Comparison of ENCODE assay signal across 17 cellular contexts in genomic region chr6:147384029-147384428, GRCh38.
A peak's percentile ranks its signal among the peaks of the same experiment; 100 is the strongest.
DNase-seq lines count a peak whose midpoint lies in the region; ATAC-seq and TF ChIP-seq lines count a peak whose summit lies in the region.
"Had no signal": no experiment of that assay in that cellular context is flagged by ENCODE, and none has a peak within 500 bp of the region (broad histone marks: within the 10 kb centered on the region; RNA-seq: fewer than 3 reads in every experiment).

No MANE protein-coding gene starts in this region.

- peaks cover 32% of the 10 kb centered on the region for H3K36me3 Mint-ChIP-seq in activated CD4-positive, alpha-beta T cell treated with anti-CD3 and anti-CD28 coated beads, Interleukin-2, amount 10 ng/mL, durations not matched to agents 24 days and 14 days (ENCODE audit: low read depth)
- peaks cover 65% of the 10 kb centered on the region for H3K36me3 Mint-ChIP-seq in stimulated activated effector memory CD8-positive, alpha-beta T cell treated with anti-CD3 and anti-CD28 coated beads, Interleukin-12 subunit alpha, Interleukin-12 subunit beta, amount 100 ng/mL, for 72 hours
- peaks cover 10 to 50% (median 29%) of the 10 kb centered on the region in 5 donors for H3K36me3 Mint-ChIP-seq in naive thymus-derived CD4-positive, alpha-beta T cell

- H3K4me1 Mint-ChIP-seq in activated CD4-positive, alpha-beta T cell treated with anti-CD3 and anti-CD28 coated beads, Interleukin-2, amount 10 ng/mL, durations not matched to agents 24 days and 14 days = peaks cover 6% of the 10 kb centered on the region
- peaks cover 4% of the 10 kb centered on the region for H3K4me1 Mint-ChIP-seq in stimulated activated effector memory CD8-positive, alpha-beta T cell treated with anti-CD3 and anti-CD28 coated beads, Interleukin-12 subunit alpha, Interleukin-12 subunit beta, amount 100 ng/mL, for 72 hours
- H3K4me1 Mint-ChIP-seq in naive thymus-derived CD4-positive, alpha-beta T cell = peaks cover 0 to 5% (median 0%) of the 10 kb centered on the region in 7 donors

- intact Hi-C loops in activated CD4-positive, alpha-beta T cell treated with anti-CD3 and anti-CD28 coated beads, Interleukin-2, amount 10 ng/mL, durations not matched to agents 24 days and 14 days (cut with micrococcal nuclease) = loop anchor here (2.0 to 10.0 kb wide), 2 partner anchors 99 to 527 kb away; no protein-coding TSS in a partner anchor
- intact Hi-C loops in naive thymus-derived CD4-positive, alpha-beta T cell (cut with micrococcal nuclease) = loop anchor here (10.0 kb wide), 2 partner anchors 529 to 1081 kb away; no protein-coding TSS in a partner anchor
- intact Hi-C loops in colonic mucosa (cut with DNase I) = no loop called here

- peak overlapping the region; percentile 5 for H3K27ac Mint-ChIP-seq in activated CD4-positive, alpha-beta T cell treated with anti-CD3 and anti-CD28 coated beads, Interleukin-2, amount 10 ng/mL, durations not matched to agents 24 days and 14 days
- no peak overlapping the region for H3K27ac Mint-ChIP-seq in stimulated activated effector memory CD8-positive, alpha-beta T cell treated with anti-CD3 and anti-CD28 coated beads, Interleukin-12 subunit alpha, Interleukin-12 subunit beta, amount 100 ng/mL, for 72 hours
- H3K27ac Mint-ChIP-seq in naive thymus-derived CD4-positive, alpha-beta T cell = no peak overlapping the region
- H3K27ac Mint-ChIP-seq: CD4-positive, alpha-beta T cell had no signal

- POLR2A ChIA-PET in naive thymus-derived CD4-positive, alpha-beta T cell (lab: Charles Lee) = no interaction called here

- no peak overlapping the region for H3K9ac ChIP-seq in colonic mucosa (ENCODE audit: low read depth in 2 of 2, low read length in 2 of 2)

- H3K9me3 Mint-ChIP-seq in activated CD4-positive, alpha-beta T cell treated with anti-CD3 and anti-CD28 coated beads, Interleukin-2, amount 10 ng/mL, durations not matched to agents 24 days and 14 days = peaks cover 4% of the 10 kb centered on the region
- H3K9me3 Mint-ChIP-seq in stimulated activated effector memory CD8-positive, alpha-beta T cell treated with anti-CD3 and anti-CD28 coated beads, Interleukin-12 subunit alpha, Interleukin-12 subunit beta, amount 100 ng/mL, for 72 hours = no peaks in the 10 kb centered on the region
- H3K9me3 Mint-ChIP-seq in naive thymus-derived CD4-positive, alpha-beta T cell = peaks cover 0 to 10% (median 0%) of the 10 kb centered on the region in 11 donors
- H3K9me3 Mint-ChIP-seq: CD4-positive, alpha-beta T cell had no signal

- CTCF ChIA-PET in naive thymus-derived CD4-positive, alpha-beta T cell (lab: Charles Lee) = no interaction called here

- H3K9me3 ChIP-seq in naive thymus-derived CD4-positive, alpha-beta T cell (ENCODE audit: control insufficient read depth in 2 of 3, low read length in 3 of 3) = no peaks in the 10 kb centered on the region
- no peaks in the 10 kb centered on the region for H3K9me3 ChIP-seq in colonic mucosa
- H3K9me3 ChIP-seq: A549, upper lobe of left lung had no signal

- no peak overlapping the region for H3K4me3 ChIP-seq in naive thymus-derived CD4-positive, alpha-beta T cell (ENCODE audit: low read length)
- H3K4me3 ChIP-seq in colonic mucosa = no peak overlapping the region
- H3K4me3 ChIP-seq: A549, upper lobe of left lung had no signal

- TF ChIP-seq CTCF in colonic mucosa (IDR thresholded peaks at IDR 0.05) = no peak

- DNase-seq in activated CD4-positive, alpha-beta T cell treated with anti-CD3 and anti-CD28 coated beads, Interleukin-2, amount 10 ng/mL, durations not matched to agents 24 days and 14 days = no peak
- no peak for DNase-seq in activated CD4-positive, alpha-beta T cell treated with anti-CD3 and anti-CD28 coated beads for 48 hours
- no peak for DNase-seq in stimulated activated effector memory CD8-positive, alpha-beta T cell treated with anti-CD3 and anti-CD28 coated beads, Interleukin-12 subunit alpha, Interleukin-12 subunit beta, amount 100 ng/mL, for 72 hours (ENCODE audit: low spot score in 2 of 2)
- DNase-seq in naive thymus-derived CD4-positive, alpha-beta T cell = no peak
- DNase-seq in iPS-NIHi11 (ENCODE audit: low spot score) (no peak), colonic mucosa (no peak)
- DNase-seq: activated CD4-positive, alpha-beta T cell treated with anti-CD3 and anti-CD28 coated beads for 1 hour; CD4-positive, alpha-beta T cell; cerebellar nuclear complex; foreskin fibroblast; NCI-H187 treated with DMSO at 0.1 percent for 48 hours; SIG-M5; small intestine; upper lobe of left lung had no signal

- no peak overlapping the region for H3K4me3 Mint-ChIP-seq in activated CD4-positive, alpha-beta T cell treated with anti-CD3 and anti-CD28 coated beads, Interleukin-2, amount 10 ng/mL, durations not matched to agents 24 days and 14 days
- no peak overlapping the region for H3K4me3 Mint-ChIP-seq in stimulated activated effector memory CD8-positive, alpha-beta T cell treated with anti-CD3 and anti-CD28 coated beads, Interleukin-12 subunit alpha, Interleukin-12 subunit beta, amount 100 ng/mL, for 72 hours
- H3K4me3 Mint-ChIP-seq in naive thymus-derived CD4-positive, alpha-beta T cell = no peak overlapping the region
- H3K4me3 Mint-ChIP-seq: CD4-positive, alpha-beta T cell had no signal

- H3K4me1 ChIP-seq in naive thymus-derived CD4-positive, alpha-beta T cell (ENCODE audit: control insufficient read depth in 2 of 2, insufficient read depth in 2 of 2, low read length in 2 of 2) = no peaks in the 10 kb centered on the region
- H3K4me1 ChIP-seq in colonic mucosa = no peaks in the 10 kb centered on the region
- H3K4me1 ChIP-seq: A549, upper lobe of left lung had no signal

- H3K36me3 ChIP-seq in naive thymus-derived CD4-positive, alpha-beta T cell (ENCODE audit: control insufficient read depth in 2 of 3, insufficient read depth in 3 of 3, low read length in 3 of 3) = peaks cover 0 to 12% (median 10%) of the 10 kb centered on the region in 3 experiments
- no peaks in the 10 kb centered on the region for H3K36me3 ChIP-seq in colonic mucosa

- ATAC-seq in GM21515 (IDR thresholded peaks at IDR 0.05; ENCODE audit: unreplicated experiment) (peak; percentile 45), HG03097 (IDR thresholded peaks at IDR 0.05; ENCODE audit: low FRiP score, unreplicated experiment) (peak; percentile 72)
- ATAC-seq in stimulated activated effector memory CD8-positive, alpha-beta T cell treated with anti-CD3 and anti-CD28 coated beads, Interleukin-12 subunit alpha, Interleukin-12 subunit beta, amount 100 ng/mL, for 72 hours = peak; percentile 66
- ATAC-seq in naive thymus-derived CD4-positive, alpha-beta T cell = no peak
- ATAC-seq: A549 had no signal

- H3K27me3 ChIP-seq in naive thymus-derived CD4-positive, alpha-beta T cell (ENCODE audit: control insufficient read depth in 2 of 2, insufficient read depth in 2 of 2, low read length in 2 of 2) = no peaks in the 10 kb centered on the region
- no peaks in the 10 kb centered on the region for H3K27me3 ChIP-seq in colonic mucosa
- H3K27me3 ChIP-seq: upper lobe of left lung had no signal

- H3K27me3 Mint-ChIP-seq in activated CD4-positive, alpha-beta T cell treated with anti-CD3 and anti-CD28 coated beads, Interleukin-2, amount 10 ng/mL, durations not matched to agents 24 days and 14 days = no peaks in the 10 kb centered on the region
- no peaks in the 10 kb centered on the region for H3K27me3 Mint-ChIP-seq in naive thymus-derived CD4-positive, alpha-beta T cell
- H3K27me3 Mint-ChIP-seq: CD4-positive, alpha-beta T cell had no signal

- H3K27ac ChIP-seq in naive thymus-derived CD4-positive, alpha-beta T cell (ENCODE audit: low read depth, low read length) = no peak overlapping the region
- no peak overlapping the region for H3K27ac ChIP-seq in colonic mucosa
- H3K27ac ChIP-seq: A549, upper lobe of left lung had no signal
